10 cellular contexts compared by ENCODE assay signal in genomic region chr14:22268875-22269274, GRCh38.
DNase-seq lines count a peak whose midpoint lies in the region; ATAC-seq and TF ChIP-seq lines count a peak whose summit lies in the region.
"Had no signal": no experiment of that assay in that cellular context is flagged by ENCODE, and none has a peak within 500 bp of the region (broad histone marks: within the 10 kb centered on the region; RNA-seq: fewer than 3 reads in every experiment).

No MANE protein-coding gene starts in this region.

- no peaks in the 10 kb centered on the region for H3K9me3 Mint-ChIP-seq in activated T-cell treated with anti-CD3 and anti-CD28 coated beads, Interleukin-2, amount 50 U/mL, for 24 hours

- no peaks in the 10 kb centered on the region for H3K36me3 Mint-ChIP-seq in activated T-cell treated with anti-CD3 and anti-CD28 coated beads, Interleukin-2, amount 50 U/mL, for 24 hours (ENCODE audit: low read depth)

- ATAC-seq in HG02870 (IDR thresholded peaks at IDR 0.05; ENCODE audit: unreplicated experiment) = no peak

- H3K4me1 Mint-ChIP-seq in activated T-cell treated with anti-CD3 and anti-CD28 coated beads, Interleukin-2, amount 50 U/mL, for 24 hours (ENCODE audit: low read depth) = peaks cover 2% of the 10 kb centered on the region

- no peaks in the 10 kb centered on the region for H3K36me3 ChIP-seq in OCI-LY3 (replicated peaks; ENCODE audit: low read depth, low read length)

- H3K27me3 ChIP-seq in OCI-LY3 (ENCODE audit: low read depth, low read length) = no peaks in the 10 kb centered on the region

- no peaks in the 10 kb centered on the region for H4K20me1 ChIP-seq in OCI-LY3 (ENCODE audit: insufficient read depth, low read length)

- H3K79me2 ChIP-seq in OCI-LY3 (ENCODE audit: low read length) = no peaks in the 10 kb centered on the region

- TF ChIP-seq CTCF in OCI-LY3 (IDR thresholded peaks at IDR 0.05; ENCODE audit: low read depth, low read length) (no peak), choroid plexus epithelial cell (conservative IDR thresholded peaks at IDR 0.05; ENCODE audit: low read depth, low read length) (no peak)

- H3K4me3 ChIP-seq in OCI-LY3 (ENCODE audit: low read length) = peak overlapping the region; percentile 25; the same call in 1 of the 2 replicates
- no peak overlapping the region for H3K4me3 ChIP-seq in choroid plexus epithelial cell (ENCODE audit: low read depth, low read length)

- peaks cover 34% of the 10 kb centered on the region for H3K4me1 ChIP-seq in OCI-LY3 (ENCODE audit: low read length)

- H2AFZ ChIP-seq in OCI-LY3 (ENCODE audit: low read depth, low read length) = no peak overlapping the region

- no peak overlapping the region for H3K27ac ChIP-seq in OCI-LY3 (ENCODE audit: low read length)

- no peak overlapping the region for H3K9ac ChIP-seq in OCI-LY3 (ENCODE audit: low read length)

- peak overlapping the region; percentile 62 for H3K4me2 ChIP-seq in OCI-LY3 (ENCODE audit: low read length)

- peak overlapping the region; percentile 83 for H3K27ac Mint-ChIP-seq in activated T-cell treated with anti-CD3 and anti-CD28 coated beads, Interleukin-2, amount 50 U/mL, for 24 hours

- DNase-seq in activated T-cell treated with anti-CD3 and anti-CD28 coated beads, Interleukin-2, amount 50 U/mL, for 24 hours = no peak
- no peak for DNase-seq in activated T-cell treated with anti-CD3 and anti-CD28 coated beads, Interleukin-2, amount 50 U/mL, for 1 hour
- DNase-seq in choroid plexus epithelial cell (ENCODE audit: low read depth) (peak; percentile 68), renal cortical epithelial cell (ENCODE audit: low read depth) (peak; percentile 95), COLO668 (lab: John Stamatoyannopoulos, UW; ENCODE audit: unreplicated experiment) (no peak), HCEC 1CT (no peak)
- DNase-seq: NCI-H1436 treated with DMSO at 0.1 percent for 48 hours, substantia nigra had no signal

- peak overlapping the region; percentile 42 for H3K4me3 Mint-ChIP-seq in activated T-cell treated with anti-CD3 and anti-CD28 coated beads, Interleukin-2, amount 50 U/mL, for 24 hours

- H3K9me3 ChIP-seq in OCI-LY3 (ENCODE audit: insufficient read depth, low read length) = no peaks in the 10 kb centered on the region

- no peaks in the 10 kb centered on the region for H3K27me3 Mint-ChIP-seq in activated T-cell treated with anti-CD3 and anti-CD28 coated beads, Interleukin-2, amount 50 U/mL, for 24 hours

Comparison
In these comparisons a context has a peak if more than half of its experiments do, and no peak if none do; other contexts are left out.
1. DNase-seq: peak in choroid plexus epithelial cell (single experiment) and renal cortical epithelial cell (single experiment); none in activated T-cell treated with anti-CD3 and anti-CD28 coated beads, Interleukin-2, amount 50 U/mL, for 24 hours (single experiment), activated T-cell treated with anti-CD3 and anti-CD28 coated beads, Interleukin-2, amount 50 U/mL, for 1 hour (single experiment), COLO668 (single experiment) and HCEC 1CT (single experiment).